ENCODE assay signal across 8 cellular contexts in the genomic region with DNA sequence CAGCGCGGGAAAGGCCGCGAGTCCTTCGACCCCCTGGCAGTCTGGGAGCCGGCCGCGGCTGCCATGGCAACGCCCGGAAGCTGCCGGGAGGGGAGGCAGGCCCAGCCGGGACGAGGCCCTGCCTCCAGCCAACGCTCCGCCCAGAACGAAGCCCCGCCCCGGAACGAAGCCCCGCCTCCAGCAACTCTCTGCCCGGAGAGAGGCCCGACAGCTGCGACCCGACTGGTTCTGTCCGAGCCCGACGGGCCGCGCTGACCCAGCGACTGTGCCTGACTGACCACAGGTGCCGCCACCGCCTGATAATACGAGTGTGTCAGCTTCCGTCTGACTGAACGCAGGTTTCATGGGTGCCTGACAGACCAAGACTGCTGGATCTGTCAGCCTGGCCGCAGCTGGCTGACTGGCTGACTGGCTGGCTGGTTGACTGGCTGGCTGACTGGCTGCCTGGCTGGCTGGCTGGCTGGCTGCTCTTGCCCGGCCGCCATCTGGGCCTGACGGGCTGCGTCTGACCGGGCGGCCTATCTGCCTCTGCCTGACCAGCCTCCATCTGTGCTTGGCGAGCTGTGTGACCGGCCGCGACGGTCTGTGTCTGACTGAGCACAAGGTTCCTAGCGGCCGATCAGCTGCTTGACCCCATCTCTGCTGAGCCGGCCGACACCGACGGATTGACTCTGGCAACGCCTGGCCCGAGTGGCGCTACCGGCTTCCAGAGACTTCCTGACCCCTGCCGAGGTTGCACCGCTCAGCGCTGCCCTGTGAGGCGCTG.
DNase-seq lines count a peak whose midpoint lies in the region; ATAC-seq and TF ChIP-seq lines count a peak whose summit lies in the region.

No MANE protein-coding gene starts in this region.

- H3K27me3 Mint-ChIP-seq in progenitor cell of endocrine pancreas, result no peaks in the 10 kb centered on the region

- peaks cover 19% of the 10 kb centered on the region for H3K4me1 ChIP-seq in upper lobe of right lung

- peak overlapping the region; percentile 84 for H3K27ac Mint-ChIP-seq in progenitor cell of endocrine pancreas

- H3K4me3 Mint-ChIP-seq in progenitor cell of endocrine pancreas (ENCODE audit: low read depth), result peak overlapping the region; percentile 74

- no peak for TF ChIP-seq CTCF in progenitor cell of endocrine pancreas (IDR thresholded peaks at IDR 0.05; ENCODE audit: unreplicated experiment)
- no peak for TF ChIP-seq CTCF in upper lobe of right lung (IDR thresholded peaks at IDR 0.05)

- peak; percentile 77 for DNase-seq in NCI-H128 (lab: John Stamatoyannopoulos, UW; ENCODE audit: unreplicated experiment)
- DNase-seq in SW480 (ENCODE audit: low spot score), result peak; percentile 90
- peak; percentile 78 for DNase-seq in amniotic epithelial cell (ENCODE audit: low read depth)
- DNase-seq in left cardiac atrium, result peak; percentile 94
- peak; percentile 96 for DNase-seq in progenitor cell of endocrine pancreas (ENCODE audit: low spot score, unreplicated experiment)
- peak; percentile 99 for DNase-seq in upper lobe of right lung

- H3K9me3 ChIP-seq in upper lobe of right lung, result no peaks in the 10 kb centered on the region

- peak overlapping the region; percentile 86 for H3K27ac ChIP-seq in upper lobe of right lung

- peaks cover 3% of the 10 kb centered on the region for H3K4me1 Mint-ChIP-seq in progenitor cell of endocrine pancreas (ENCODE audit: low read depth)

- no peaks in the 10 kb centered on the region for H3K36me3 ChIP-seq in upper lobe of right lung

- H3K4me3 ChIP-seq in GM08714 (ENCODE audit: low read length), result peak overlapping the region; percentile 69; the same call in 1 of the 2 replicates
- H3K4me3 ChIP-seq in upper lobe of right lung, result peak overlapping the region; percentile 73

- no peaks in the 10 kb centered on the region for H3K36me3 Mint-ChIP-seq in progenitor cell of endocrine pancreas (ENCODE audit: insufficient read depth)

- ATAC-seq in HG02610 (IDR thresholded peaks at IDR 0.05; ENCODE audit: unreplicated experiment) (peak; percentile 94), left cardiac atrium (peak; percentile 97 to 98), upper lobe of right lung (peak; percentile 98)

- no peaks in the 10 kb centered on the region for H3K9me3 Mint-ChIP-seq in progenitor cell of endocrine pancreas (ENCODE audit: low read depth)

- intact Hi-C loops in left cardiac atrium (cut with DNase I), result no loop called here
- intact Hi-C loops in upper lobe of right lung (cut with DNase I), result no loop called here

- no peaks in the 10 kb centered on the region for H3K27me3 ChIP-seq in upper lobe of right lung

Comparison
In these comparisons a context has a peak if more than half of its experiments do, and no peak if none do; other contexts are left out.
1. Peak in every context shown above with its lines: DNase-seq, ATAC-seq, H3K4me3 ChIP-seq and H3K27ac ChIP-seq.